In genomic region chr1:42490237-42490636, GRCh38 we compare ENCODE assay signal across 8 cellular contexts. TPM values are rescaled to one million over a fixed set of nuclear protein-coding genes. Genes with fewer than 3 reads are reported as not detected.
"Had no signal": no experiment of that assay in that cellular context is flagged by ENCODE, and none has a peak within 500 bp of the region (broad histone marks: within the 10 kb centered on the region; RNA-seq: fewer than 3 reads in every experiment).

No MANE protein-coding gene starts in this region.

- H3K4me1 Mint-ChIP-seq: IgD-negative memory B cell had no signal

- H3K4me3 Mint-ChIP-seq: IgD-negative memory B cell had no signal

- DNase-seq: IMR-90, KBM-7, KG1 had no signal

- ATAC-seq: HepG2, K562 had no signal

- H3K27me3 Mint-ChIP-seq: IgD-negative memory B cell had no signal

RNA-seq across cellular contexts. Expression of gene ZMYND12, which starts 34.4 kb away (rescaled TPM):
- total RNA-seq: HT-29, HT1080, K562 had no signal
